Comparison of ENCODE assay signal across 17 cellular contexts in genomic region chr5:169828385-169828784, GRCh38.
A peak's percentile ranks its signal among the peaks of the same experiment; 100 is the strongest.
DNase-seq lines count a peak whose midpoint lies in the region; ATAC-seq and TF ChIP-seq lines count a peak whose summit lies in the region.
"Had no signal": no experiment of that assay in that cellular context is flagged by ENCODE, and none has a peak within 500 bp of the region (broad histone marks: within the 10 kb centered on the region; RNA-seq: fewer than 3 reads in every experiment).

No MANE protein-coding gene starts in this region.

- peak overlapping the region in 5 of 7 donors; percentile 12 to 85 (median 20) for H3K27ac Mint-ChIP-seq in CD14-positive monocyte
- H3K27ac Mint-ChIP-seq in activated T-helper 2 cell treated with anti-CD3 and anti-CD28 coated beads, Interferon-gamma antibody, Interleukin-2, Interleukin-4, amounts not matched to agents 10 μg/mL and 5 μg/mL and 100 μg/mL, durations not matched to agents 14 hours and 24 hours and 36 hours, result peak overlapping the region; percentile 14

- H3K36me3 Mint-ChIP-seq in CD14-positive monocyte, result peaks cover 44 to 58% of the 10 kb centered on the region in 2 donors
- H3K36me3 Mint-ChIP-seq in activated T-helper 2 cell treated with anti-CD3 and anti-CD28 coated beads, Interferon-gamma antibody, Interleukin-2, Interleukin-4, amounts not matched to agents 10 μg/mL and 5 μg/mL and 100 μg/mL, durations not matched to agents 14 hours and 24 hours and 36 hours (ENCODE audit: low read depth), result peaks cover 43% of the 10 kb centered on the region

- peaks cover 25% of the 10 kb centered on the region for H3K4me1 Mint-ChIP-seq in CD14-positive monocyte
- peaks cover 35% of the 10 kb centered on the region for H3K4me1 Mint-ChIP-seq in activated T-helper 2 cell treated with anti-CD3 and anti-CD28 coated beads, Interferon-gamma antibody, Interleukin-2, Interleukin-4, amounts not matched to agents 10 μg/mL and 5 μg/mL and 100 μg/mL, durations not matched to agents 14 hours and 24 hours and 36 hours (ENCODE audit: low read depth)

- no peak for TF ChIP-seq CTCF in CD14-positive monocyte (IDR thresholded peaks at IDR 0.05)

- DNase-seq in CD14-positive monocyte (ENCODE audit: low spot score), result no peak
- DNase-seq in activated T-helper 2 cell treated with anti-CD3 and anti-CD28 coated beads, Interferon-gamma antibody, Interleukin-2, Interleukin-4, amounts not matched to agents 10 μg/mL and 5 μg/mL and 100 μg/mL, durations not matched to agents 14 hours and 24 hours and 36 hours (ENCODE audit: low spot score), result no peak
- no peak for DNase-seq in NOMO-1 treated with dmso at 0.1 percent for 144 hours (lab: John Stamatoyannopoulos, UW; ENCODE audit: unreplicated experiment)
- DNase-seq in stimulated activated CD4-positive, alpha-beta T cell treated with anti-CD3 and anti-CD28 coated beads, Interleukin-12 subunit alpha, Interleukin-12 subunit beta, amount 100 ng/mL, for 4 hours, result no peak
- no peak for DNase-seq in DMS53 (lab: John Stamatoyannopoulos, UW)
- DNase-seq: activated CD8-positive, alpha-beta memory T cell treated with anti-CD3 and anti-CD28 coated beads, Interleukin-2, amount 50 U/mL, for 48 hours; Calu3; mesenchymal stem cell; NCI-H510A treated with DMSO at 0.1 percent for 48 hours; occipital lobe; OCI-M1; stimulated activated naive CD4-positive, alpha-beta T cell; SW 1271; WERI-Rb-1 had no signal

- H3K9me3 Mint-ChIP-seq in CD14-positive monocyte, result no peaks in the 10 kb centered on the region
- no peaks in the 10 kb centered on the region for H3K9me3 Mint-ChIP-seq in activated T-helper 2 cell treated with anti-CD3 and anti-CD28 coated beads, Interferon-gamma antibody, Interleukin-2, Interleukin-4, amounts not matched to agents 10 μg/mL and 5 μg/mL and 100 μg/mL, durations not matched to agents 14 hours and 24 hours and 36 hours

- peak; percentile 75 for ATAC-seq in GM18907 (IDR thresholded peaks at IDR 0.05; ENCODE audit: unreplicated experiment)
- peak; percentile 72 for ATAC-seq in HG02885 (IDR thresholded peaks at IDR 0.05; ENCODE audit: poor library complexity, unreplicated experiment)
- ATAC-seq in HG02678 (IDR thresholded peaks at IDR 0.05; ENCODE audit: unreplicated experiment), result no peak

- no peak overlapping the region for H3K4me3 Mint-ChIP-seq in CD14-positive monocyte
- no peak overlapping the region for H3K4me3 Mint-ChIP-seq in activated T-helper 2 cell treated with anti-CD3 and anti-CD28 coated beads, Interferon-gamma antibody, Interleukin-2, Interleukin-4, amounts not matched to agents 10 μg/mL and 5 μg/mL and 100 μg/mL, durations not matched to agents 14 hours and 24 hours and 36 hours (ENCODE audit: low read depth)

- intact Hi-C loops in CD14-positive monocyte (cut with micrococcal nuclease), result no loop called here
- intact Hi-C loops in activated T-helper 2 cell treated with anti-CD3 and anti-CD28 coated beads, Interferon-gamma antibody, Interleukin-2, Interleukin-4, amounts not matched to agents 10 μg/mL and 5 μg/mL and 100 μg/mL, durations not matched to agents 14 hours and 24 hours and 36 hours (cut with micrococcal nuclease), result no loop called here

- H3K27me3 Mint-ChIP-seq in CD14-positive monocyte (ENCODE audit: low read depth in 3 of 3), result no peaks in the 10 kb centered on the region
- no peaks in the 10 kb centered on the region for H3K27me3 Mint-ChIP-seq in activated T-helper 2 cell treated with anti-CD3 and anti-CD28 coated beads, Interferon-gamma antibody, Interleukin-2, Interleukin-4, amounts not matched to agents 10 μg/mL and 5 μg/mL and 100 μg/mL, durations not matched to agents 14 hours and 24 hours and 36 hours (ENCODE audit: low read depth)
